Comparison of ENCODE assay signal across 21 cellular contexts in the genomic region with DNA sequence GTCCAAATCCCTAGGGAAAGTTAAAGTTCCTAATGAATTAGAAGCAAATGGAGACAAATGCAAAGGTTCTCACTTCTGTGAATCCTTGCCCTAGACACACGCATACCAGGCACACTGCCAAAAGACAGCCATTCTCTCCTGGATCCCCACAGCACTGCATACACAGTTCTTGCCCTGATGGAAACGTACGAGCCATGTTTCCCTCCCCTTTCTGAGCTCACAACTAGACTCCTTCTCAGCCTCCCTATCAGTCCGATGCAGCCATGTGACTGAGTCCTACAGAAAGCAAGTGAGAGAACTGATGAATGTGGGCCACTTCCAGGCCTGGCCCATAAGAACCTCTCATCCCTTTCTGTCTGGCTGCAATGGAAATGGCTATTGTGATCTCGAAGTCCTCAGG.
DNase-seq lines count a peak whose midpoint lies in the region; ATAC-seq and TF ChIP-seq lines count a peak whose summit lies in the region.
"Had no signal": no experiment of that assay in that cellular context is flagged by ENCODE, and none has a peak within 500 bp of the region (broad histone marks: within the 10 kb centered on the region; RNA-seq: fewer than 3 reads in every experiment).

No MANE protein-coding gene starts in this region.

- no peak for ATAC-seq in GM18907 (IDR thresholded peaks at IDR 0.05; ENCODE audit: unreplicated experiment)
- ATAC-seq in GM18873 (IDR thresholded peaks at IDR 0.05; ENCODE audit: low FRiP score, unreplicated experiment): no peak
- ATAC-seq: activated CD4-positive, CD25-positive, alpha-beta regulatory T cell treated with anti-CD3 and anti-CD28 coated beads, Interleukin-2, amount 50 U/mL, for 24 hours; activated T-cell treated with anti-CD3 and anti-CD28 coated beads, Interleukin-2, amount 50 U/mL, for 72 hours; heart left ventricle; SK-N-SH treated with all-trans-retinoic acid at 6 μM for 48 hours; stimulated activated memory B cell treated with anti-CD40 and anti-IgM and Interleukin-4, amounts not matched to agents 10 μg/mL and 1 μg/mL and 100 μg/mL, for 72 hours had no signal

- no peak overlapping the region for H3K4me3 ChIP-seq in BLaER1 treated with 17β-estradiol and CSF1 and Interleukin-3, amounts not matched to agents 10 nM and 100 nM
- H3K4me3 ChIP-seq: ascending aorta, thyroid gland had no signal

- H3K9me3 ChIP-seq in BLaER1 treated with 17β-estradiol and CSF1 and Interleukin-3, amounts not matched to agents 10 nM and 100 nM (replicated peaks in 1 of 11): no peaks in the 10 kb centered on the region
- H3K9me3 ChIP-seq: ascending aorta, heart left ventricle, thyroid gland had no signal

- H3K27me3 ChIP-seq in BLaER1 treated with 17β-estradiol and CSF1 and Interleukin-3, amounts not matched to agents 10 nM and 100 nM: peaks cover 0 to 85% (median 0%) of the 10 kb centered on the region in 11 experiments; a peak in 8 of 22 replicates
- H3K27me3 ChIP-seq: ascending aorta, thyroid gland had no signal

- DNase-seq in G401 (ENCODE audit: low spot score): peak; percentile 65
- DNase-seq in RWPE1 (ENCODE audit: low spot score): no peak
- DNase-seq in glomerular visceral epithelial cell (ENCODE audit: extremely low spot score): peak; percentile 55
- no peak for DNase-seq in hepatic stellate cell (ENCODE audit: low spot score)
- DNase-seq: activated CD8-positive, alpha-beta memory T cell treated with anti-CD3 and anti-CD28 coated beads for 24 hours; activated T-cell treated with anti-CD3 and anti-CD28 coated beads, Interleukin-2, amount 50 U/mL, for 72 hours; AML-193; GF-D8; naive B cell; NCI-H1417 treated with DMSO at 0.1 percent for 48 hours; NCI-H510A treated with DMSO at 0.1 percent for 48 hours; stimulated activated CD4-positive, alpha-beta T cell treated with anti-CD3 and anti-CD28 coated beads, Interleukin-15, amount 100 ng/mL, for 24 hours had no signal

- no peak for TF ChIP-seq CTCF in RWPE1 (conservative IDR thresholded peaks at IDR 0.05; ENCODE audit: low read depth)

- CTCF ChIA-PET in RWPE1 (lab: Yijun Ruan, JAX): no interaction called here

- H3K4me1 ChIP-seq in BLaER1 treated with 17β-estradiol and CSF1 and Interleukin-3, amounts not matched to agents 10 nM and 100 nM: peaks cover 43 to 100% (median 99%) of the 10 kb centered on the region in 10 experiments

- peak overlapping the region in 2 of 11 experiments; percentile 62 to 66; a peak in 2 of 22 replicates for H3K27ac ChIP-seq in BLaER1 treated with 17β-estradiol and CSF1 and Interleukin-3, amounts not matched to agents 10 nM and 100 nM
- H3K27ac ChIP-seq in RWPE1: peak overlapping the region; percentile 62
- H3K27ac ChIP-seq: ascending aorta had no signal

- peaks cover 0 to 25% (median 0%) of the 10 kb centered on the region in 11 experiments; a peak in 3 of 22 replicates for H3K36me3 ChIP-seq in BLaER1 treated with 17β-estradiol and CSF1 and Interleukin-3, amounts not matched to agents 10 nM and 100 nM
- H3K36me3 ChIP-seq: ascending aorta, heart left ventricle, thyroid gland had no signal

- no peak overlapping the region for H3K9ac ChIP-seq in BLaER1 treated with 17β-estradiol and CSF1 and Interleukin-3, amounts not matched to agents 10 nM and 100 nM

- in situ Hi-C loops in G401 (cut with HindIII; ENCODE audit: low sequenced_read_pairs): no loop called here

- peak overlapping the region in 8 of 11 experiments; percentile 68 to 99 (median 94); a peak in 17 of 22 replicates for H3K4me2 ChIP-seq in BLaER1 treated with 17β-estradiol and CSF1 and Interleukin-3, amounts not matched to agents 10 nM and 100 nM

- H4K20me1 ChIP-seq in BLaER1 treated with 17β-estradiol and CSF1 and Interleukin-3, amounts not matched to agents 10 nM and 100 nM: peaks cover 16 to 100% (median 51%) of the 10 kb centered on the region in 11 experiments; a peak in 20 of 22 replicates

- POLR2A ChIA-PET in RWPE1 (lab: Yijun Ruan, JAX; ENCODE audit: low non-redundant PET): no interaction called here

Comparison
In these comparisons a context has a peak if more than half of its experiments do, and no peak if none do; other contexts are left out.
1. DNase-seq: peak in G401 (single experiment) and glomerular visceral epithelial cell (single experiment); none in RWPE1 (single experiment) and hepatic stellate cell (single experiment).